In genomic region chr1:1037366-1038327, GRCh38 we compare ENCODE assay signal across 1 cellular context.
TF ChIP-seq lines count a peak whose summit lies in the region.

No MANE protein-coding gene starts in this region.

TF ChIP-seq in HepG2, 621 proteins besides CTCF, POLR2A, EP300 and RAD21 (continued from another document):
- TF ChIP-seq NFE2L1 (CRISPR knock-in tag; IDR thresholded peaks at IDR 0.05; ENCODE audit: borderline replicate concordance) (no peak), CAMTA2 (CRISPR knock-in tag; IDR thresholded peaks at IDR 0.05; ENCODE audit: borderline replicate concordance) (no peak), HDAC1 (CRISPR knock-in tag; IDR thresholded peaks at IDR 0.05) (peak; percentile 65), ZNF709 (CRISPR knock-in tag; IDR thresholded peaks at IDR 0.05) (no peak), ZNF644 (CRISPR knock-in tag; IDR thresholded peaks at IDR 0.05; ENCODE audit: low read depth) (no peak), RAD51 (IDR thresholded peaks at IDR 0.05; ENCODE audit: borderline replicate concordance) (no peak)
- TF ChIP-seq, protein P1, sequence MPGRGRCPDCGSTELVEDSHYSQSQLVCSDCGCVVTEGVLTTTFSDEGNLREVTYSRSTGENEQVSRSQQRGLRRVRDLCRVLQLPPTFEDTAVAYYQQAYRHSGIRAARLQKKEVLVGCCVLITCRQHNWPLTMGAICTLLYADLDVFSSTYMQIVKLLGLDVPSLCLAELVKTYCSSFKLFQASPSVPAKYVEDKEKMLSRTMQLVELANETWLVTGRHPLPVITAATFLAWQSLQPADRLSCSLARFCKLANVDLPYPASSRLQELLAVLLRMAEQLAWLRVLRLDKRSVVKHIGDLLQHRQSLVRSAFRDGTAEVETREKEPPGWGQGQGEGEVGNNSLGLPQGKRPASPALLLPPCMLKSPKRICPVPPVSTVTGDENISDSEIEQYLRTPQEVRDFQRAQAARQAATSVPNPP (CRISPR knock-in tag; IDR thresholded peaks at IDR 0.05): no peak
